Comparison of ENCODE assay signal across 8 cellular contexts in the genomic region with DNA sequence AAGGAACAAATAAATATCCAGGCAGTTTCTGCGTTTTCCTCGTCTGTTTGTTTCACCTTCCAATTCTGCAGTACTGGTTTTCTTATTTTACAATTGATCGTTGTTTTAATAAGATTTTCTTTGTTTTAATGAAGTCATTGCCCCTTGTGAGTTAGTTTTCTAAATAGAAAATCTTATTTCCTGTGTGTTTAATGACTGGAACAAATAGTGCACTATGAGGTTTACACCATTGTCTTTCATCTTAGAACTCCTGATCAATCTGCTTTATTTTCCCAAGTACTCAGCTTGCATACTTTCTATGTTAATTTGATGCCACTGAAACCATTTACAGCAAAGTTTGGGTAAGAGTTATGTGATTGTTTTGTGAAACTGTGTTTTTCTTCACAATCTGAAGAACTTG. TPM values are rescaled to one million over a fixed set of nuclear protein-coding genes. Genes with fewer than 3 reads are reported as not detected.
A peak's percentile ranks its signal among the peaks of the same experiment; 100 is the strongest.
DNase-seq lines count a peak whose midpoint lies in the region; ATAC-seq, FAIRE-seq and TF ChIP-seq lines count a peak whose summit lies in the region.

No MANE protein-coding gene starts in this region.

- H3K4me1 ChIP-seq in transverse colon, result peaks cover 14 to 27% (median 21%) of the 10 kb centered on the region in 4 donors

- no peak for ATAC-seq in HG03175 (IDR thresholded peaks at IDR 0.05; ENCODE audit: unreplicated experiment)
- ATAC-seq in HG03280 (IDR thresholded peaks at IDR 0.05; ENCODE audit: unreplicated experiment), result no peak

- 0 to 2% methylated on average over 3 of the region's 3 CpGs for WGBS in transverse colon (ENCODE audit: low coverage in 1 of 2), 2 donors

- H3K4me3 ChIP-seq in bronchial epithelial cell (ENCODE audit: low read depth, low read length), result peak overlapping the region; percentile 84
- H3K4me3 ChIP-seq in transverse colon, result peak overlapping the region; percentile 68 to 97 (median 74)

- H3K27me3 ChIP-seq in bronchial epithelial cell (ENCODE audit: control insufficient read depth, insufficient read depth, low read length) (no peaks in the 10 kb centered on the region), transverse colon (no peaks in the 10 kb centered on the region)

- intact Hi-C loops in activated naive CD4-positive, alpha-beta T cell treated with anti-CD3 and anti-CD28 coated beads for 36 hours (cut with micrococcal nuclease), result loop anchor here (1.0 to 10.0 kb wide), 3 partner anchors 13 to 579 kb away; partner anchors contain the start of gene C10orf88
- intact Hi-C loops in transverse colon (cut with DNase I; ENCODE audit: low total_unique reads), result no loop called here

- FAIRE-seq in bronchial epithelial cell (lab: Jason Lieb, UNC), result no peak

- in situ Hi-C loops in transverse colon (cut with MboI; ENCODE audit: low pct_ligation_motif_present in 1 of 4, low pct_unique_long_range_greater_than_20kb in 1 of 4, low sequenced_read_pairs in 3 of 4), result no loop called here

- H3K27ac Mint-ChIP-seq in activated naive CD4-positive, alpha-beta T cell treated with anti-CD3 and anti-CD28 coated beads for 36 hours, result peak overlapping the region; percentile 94

- no peak for DNase-seq in activated naive CD4-positive, alpha-beta T cell treated with anti-CD3 and anti-CD28 coated beads for 36 hours
- DNase-seq in activated naive CD4-positive, alpha-beta T cell treated with anti-CD3 and anti-CD28 coated beads, Interleukin-2, amount 50 U/mL, for 16 hours, result no peak
- DNase-seq in bronchial epithelial cell (ENCODE audit: low read depth) (no peak), medulla oblongata (ENCODE audit: extremely low spot score) (peak; percentile 31), transverse colon (no peak), LoVo (ENCODE audit: low spot score) (no peak)

- peaks cover 10% of the 10 kb centered on the region for H3K36me3 Mint-ChIP-seq in activated naive CD4-positive, alpha-beta T cell treated with anti-CD3 and anti-CD28 coated beads for 36 hours (ENCODE audit: low read depth)

- H3K4me3 Mint-ChIP-seq in activated naive CD4-positive, alpha-beta T cell treated with anti-CD3 and anti-CD28 coated beads for 36 hours, result peak overlapping the region; percentile 89

- no peak for TF ChIP-seq POLR2A in transverse colon (IDR thresholded peaks at IDR 0.05)

- H3K4me1 Mint-ChIP-seq in activated naive CD4-positive, alpha-beta T cell treated with anti-CD3 and anti-CD28 coated beads for 36 hours (ENCODE audit: low read depth), result peaks cover 48% of the 10 kb centered on the region

- CTCF ChIA-PET in activated naive CD4-positive, alpha-beta T cell treated with anti-CD3 and anti-CD28 coated beads for 36 hours (lab: Charles Lee), result interaction anchor here (1.8 kb wide), 1 partner anchor 59 kb away, joined by 5 read pairs; no protein-coding TSS in a partner anchor

- TF ChIP-seq EP300 in transverse colon (IDR thresholded peaks at IDR 0.05; ENCODE audit: low read depth), result no peak

- H3K27ac ChIP-seq in transverse colon, result peak overlapping the region; percentile 97 to 100 (median 98)

- no peaks in the 10 kb centered on the region for H3K9me3 Mint-ChIP-seq in activated naive CD4-positive, alpha-beta T cell treated with anti-CD3 and anti-CD28 coated beads for 36 hours

- no peaks in the 10 kb centered on the region for H3K27me3 Mint-ChIP-seq in activated naive CD4-positive, alpha-beta T cell treated with anti-CD3 and anti-CD28 coated beads for 36 hours (ENCODE audit: low read depth)

- H3K9me3 ChIP-seq in transverse colon, result no peaks in the 10 kb centered on the region

- peaks cover 2% of the 10 kb centered on the region for H3K36me3 ChIP-seq in bronchial epithelial cell (ENCODE audit: control insufficient read depth, insufficient read depth, low read length)
- no peaks in the 10 kb centered on the region for H3K36me3 ChIP-seq in transverse colon

- TF ChIP-seq CTCF in bronchial epithelial cell (IDR thresholded peaks at IDR 0.05; ENCODE audit: insufficient read depth, low read length, severe bottlenecking) (no peak), transverse colon (IDR thresholded peaks at IDR 0.05) (no peak)

RNA-seq across cellular contexts. Expression of gene PLEKHA1, which starts 1.3 kb away (rescaled TPM):
- 10 to 100 TPM; 17.6 to 17.9 TPM for total RNA-seq in activated naive CD4-positive, alpha-beta T cell treated with anti-CD3 and anti-CD28 coated beads for 36 hours
- total RNA-seq in bronchial epithelial cell, result 35.3 and 38.9 TPM in 2 replicates
- total RNA-seq in transverse colon, result 10 to 100 TPM; 10.7 to 40.3 (median 28.9) TPM
